Comparison of ENCODE assay signal across 28 cellular contexts in the genomic region with DNA sequence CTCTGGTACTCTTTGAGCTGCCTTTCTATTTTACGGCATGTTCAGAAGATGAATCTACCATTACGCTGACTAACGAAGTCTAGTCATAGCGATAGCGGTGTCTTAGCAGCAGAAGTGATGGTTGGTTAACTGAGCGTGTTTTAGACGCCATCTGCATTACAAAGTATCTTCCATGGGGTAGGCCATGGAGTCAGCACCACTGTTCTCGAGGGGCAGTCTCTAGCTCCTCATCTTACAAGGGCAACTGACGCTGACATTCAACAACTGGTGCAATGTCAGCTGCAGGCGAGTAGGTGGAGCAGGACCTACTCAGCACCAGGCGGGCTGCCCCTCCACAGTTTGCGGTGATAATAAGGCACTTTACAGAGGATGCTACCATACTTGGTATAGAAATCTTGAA.
DNase-seq lines count a peak whose midpoint lies in the region; ATAC-seq and TF ChIP-seq lines count a peak whose summit lies in the region.
"Had no signal": no experiment of that assay in that cellular context is flagged by ENCODE, and none has a peak within 500 bp of the region (broad histone marks: within the 10 kb centered on the region; RNA-seq: fewer than 3 reads in every experiment).

No MANE protein-coding gene starts in this region.

- no peak overlapping the region for H3K4me3 ChIP-seq in osteoblast (ENCODE audit: insufficient read depth, low read length)
- H3K4me3 ChIP-seq: colonic mucosa, lower lobe of right lung, skin epidermis, upper lobe of left lung had no signal

- H3K4me1 Mint-ChIP-seq in chondrocyte (ENCODE audit: low read depth): no peaks in the 10 kb centered on the region
- H3K4me1 Mint-ChIP-seq: natural killer cell had no signal

- no peak overlapping the region for H3K27ac Mint-ChIP-seq in chondrocyte (ENCODE audit: unreplicated experiment)
- H3K27ac Mint-ChIP-seq: activated naive CD8-positive, alpha-beta T cell; natural killer cell had no signal

- H3K79me2 ChIP-seq in osteoblast (ENCODE audit: insufficient read depth, low read length): no peaks in the 10 kb centered on the region

- TF ChIP-seq CTCF in GM13976 (IDR thresholded peaks at IDR 0.05; ENCODE audit: borderline replicate concordance, control extremely low read depth, extremely low read depth, insufficient read depth, missing control alignments): no peak
- no peak for TF ChIP-seq CTCF in chondrocyte (IDR thresholded peaks at IDR 0.05)
- TF ChIP-seq CTCF in osteoblast (IDR thresholded peaks at IDR 0.05; ENCODE audit: extremely low read depth, low read depth, low read length): no peak

- no peak overlapping the region for H3K27ac ChIP-seq in osteoblast (ENCODE audit: low read depth, low read length)
- H3K27ac ChIP-seq: colonic mucosa, foreskin keratinocyte, lower lobe of right lung, skin epidermis, upper lobe of left lung had no signal

- DNase-seq in GM13976 (ENCODE audit: low spot score) (peak; percentile 54), chondrocyte (ENCODE audit: low spot score) (peak; percentile 38), osteoblast (ENCODE audit: insufficient read length, low spot score, missing footprints) (no peak), COLO668 (lab: John Stamatoyannopoulos, UW; ENCODE audit: unreplicated experiment) (no peak), 8988T (no peak)
- DNase-seq: activated CD4-positive, alpha-beta T cell treated with anti-CD3 and anti-CD28 coated beads for 4 hours; activated effector memory CD4-positive, alpha-beta T cell treated with Interleukin-2 at 50 U/mL for 16 hours; activated T-cell treated with anti-CD3 and anti-CD28 coated beads for 4 hours; anterior cingulate cortex; colonic mucosa; DMS53; foreskin keratinocyte; kidney glomerular epithelial cell; lower lobe of right lung; MV-4-11; natural killer cell; NCI-H1694; OCI-M1; stimulated activated CD8-positive, alpha-beta memory T cell treated with anti-CD3 and anti-CD28 coated beads, Interleukin-4, amount 100 ng/mL, for 48 hours; T-helper 2 cell; upper lobe of left lung had no signal

- H3K27me3 ChIP-seq in osteoblast (ENCODE audit: insufficient read depth, low read length): no peaks in the 10 kb centered on the region
- H3K27me3 ChIP-seq: colonic mucosa, foreskin keratinocyte, upper lobe of left lung had no signal

- in situ Hi-C loops in GM13976 (cut with MboI; ENCODE audit: low sequenced_read_pairs, unreplicated experiment): no loop called here

- ATAC-seq in GM21526 (IDR thresholded peaks at IDR 0.05; ENCODE audit: low FRiP score, unreplicated experiment) (peak; percentile 67), HG03039 (IDR thresholded peaks at IDR 0.05; ENCODE audit: unreplicated experiment) (peak; percentile 68), GM19463 (IDR thresholded peaks at IDR 0.05; ENCODE audit: unreplicated experiment) (no peak)
- ATAC-seq: esophagus mucosa, foreskin keratinocyte, HepG2, lower lobe of right lung, natural killer cell had no signal

- no peak overlapping the region for H2AFZ ChIP-seq in osteoblast (ENCODE audit: low read length)

- no peaks in the 10 kb centered on the region for H4K20me1 ChIP-seq in osteoblast (ENCODE audit: insufficient read depth, low read length)

- no peak overlapping the region for H3K4me3 Mint-ChIP-seq in chondrocyte (ENCODE audit: unreplicated experiment)
- H3K4me3 Mint-ChIP-seq: activated naive CD8-positive, alpha-beta T cell; natural killer cell had no signal

- H3K4me1 ChIP-seq in osteoblast (ENCODE audit: insufficient read depth, low read length): no peaks in the 10 kb centered on the region
- H3K4me1 ChIP-seq: colonic mucosa, foreskin keratinocyte, lower lobe of right lung, upper lobe of left lung had no signal

- H3K9me3 Mint-ChIP-seq in chondrocyte (ENCODE audit: low read depth): no peaks in the 10 kb centered on the region
- H3K9me3 Mint-ChIP-seq: natural killer cell had no signal

- no peak overlapping the region for H3K4me2 ChIP-seq in osteoblast (ENCODE audit: insufficient read depth, low read length)

- no peaks in the 10 kb centered on the region for H3K36me3 ChIP-seq in osteoblast (ENCODE audit: insufficient read depth, low read length)
- H3K36me3 ChIP-seq: colonic mucosa, lower lobe of right lung, upper lobe of left lung had no signal

- H3K27me3 Mint-ChIP-seq in chondrocyte (ENCODE audit: low read depth): peaks cover 4% of the 10 kb centered on the region

- no peaks in the 10 kb centered on the region for H3K36me3 Mint-ChIP-seq in chondrocyte (ENCODE audit: low read depth)
- H3K36me3 Mint-ChIP-seq: activated naive CD8-positive, alpha-beta T cell; natural killer cell had no signal

- H3K9me3 ChIP-seq in osteoblast (ENCODE audit: low read depth, low read length): no peaks in the 10 kb centered on the region
- H3K9me3 ChIP-seq: colonic mucosa, lower lobe of right lung, upper lobe of left lung had no signal

Comparison
In these comparisons a context has a peak if more than half of its experiments do, and no peak if none do; other contexts are left out.
1. DNase-seq: peak in GM13976 (single experiment) and chondrocyte (single experiment); none in osteoblast (single experiment), COLO668 (single experiment) and 8988T (single experiment).